9 cellular contexts compared by ENCODE assay signal in genomic region chr14:101559624-101560533, GRCh38. TPM values are rescaled to one million over a fixed set of nuclear protein-coding genes. Genes with fewer than 3 reads are reported as not detected.
DNase-seq lines count a peak whose midpoint lies in the region; ATAC-seq and TF ChIP-seq lines count a peak whose summit lies in the region.
"Had no signal": no experiment of that assay in that cellular context is flagged by ENCODE, and none has a peak within 500 bp of the region (broad histone marks: within the 10 kb centered on the region; RNA-seq: fewer than 3 reads in every experiment).

No MANE protein-coding gene starts in this region.

- H3K4me1 ChIP-seq in HUES6 (ENCODE audit: control insufficient read depth, insufficient read depth, low read length): peaks cover 9% of the 10 kb centered on the region; the same call in 1 of the 2 replicates

- H3K9ac ChIP-seq in HUES6 (ENCODE audit: low read length): peak overlapping the region; percentile 42

- H3K4me3 Mint-ChIP-seq in chondrocyte (ENCODE audit: unreplicated experiment): no peak overlapping the region
- H3K4me3 Mint-ChIP-seq in stimulated activated naive B cell treated with anti-CD40 and anti-IgM and Interleukin-4, amounts not matched to agents 10 μg/mL and 1 μg/mL and 100 μg/mL, for 72 hours: peak overlapping the region in 1 of 2 donors; percentile 13

- peak; percentile 35 for TF ChIP-seq CTCF in chondrocyte (IDR thresholded peaks at IDR 0.05)

- peaks cover 57% of the 10 kb centered on the region for H3K27me3 Mint-ChIP-seq in chondrocyte (ENCODE audit: low read depth)
- peaks cover 68 to 77% of the 10 kb centered on the region in 2 donors for H3K27me3 Mint-ChIP-seq in stimulated activated naive B cell treated with anti-CD40 and anti-IgM and Interleukin-4, amounts not matched to agents 10 μg/mL and 1 μg/mL and 100 μg/mL, for 72 hours

- H3K4me3 ChIP-seq in HUES6 (ENCODE audit: low read depth, low read length): peak overlapping the region; percentile 59

- peaks cover 4% of the 10 kb centered on the region for H3K36me3 Mint-ChIP-seq in chondrocyte (ENCODE audit: low read depth)
- peaks cover 7 to 12% of the 10 kb centered on the region in 2 donors for H3K36me3 Mint-ChIP-seq in stimulated activated naive B cell treated with anti-CD40 and anti-IgM and Interleukin-4, amounts not matched to agents 10 μg/mL and 1 μg/mL and 100 μg/mL, for 72 hours

- H3K9me3 Mint-ChIP-seq in chondrocyte (ENCODE audit: low read depth): no peaks in the 10 kb centered on the region
- peaks cover 2 to 3% of the 10 kb centered on the region in 2 donors for H3K9me3 Mint-ChIP-seq in stimulated activated naive B cell treated with anti-CD40 and anti-IgM and Interleukin-4, amounts not matched to agents 10 μg/mL and 1 μg/mL and 100 μg/mL, for 72 hours

- no peaks in the 10 kb centered on the region for H3K36me3 ChIP-seq in HUES6 (ENCODE audit: control insufficient read depth, insufficient read depth, low read length)

- H3K27me3 ChIP-seq in HUES6 (ENCODE audit: control insufficient read depth, insufficient read depth, low read length): peaks cover 92% of the 10 kb centered on the region

- intact Hi-C loops in left colon (cut with DNase I, micrococcal nuclease): no loop called here

- ATAC-seq in left colon: peak; percentile 70
- peak in 1 of 2 donors; percentile 34 for ATAC-seq in stimulated activated naive B cell treated with anti-CD40 and anti-IgM and Interleukin-4, amounts not matched to agents 10 μg/mL and 1 μg/mL and 100 μg/mL, for 72 hours (replicated peaks)
- ATAC-seq in GM19455 (IDR thresholded peaks at IDR 0.05; ENCODE audit: unreplicated experiment): no peak
- no peak for ATAC-seq in GM19328 (IDR thresholded peaks at IDR 0.05; ENCODE audit: unreplicated experiment)

- H3K27ac ChIP-seq in HUES6 (ENCODE audit: low read depth, low read length): no peak overlapping the region

- peaks cover 16% of the 10 kb centered on the region for H3K4me1 Mint-ChIP-seq in chondrocyte (ENCODE audit: low read depth)
- H3K4me1 Mint-ChIP-seq in stimulated activated naive B cell treated with anti-CD40 and anti-IgM and Interleukin-4, amounts not matched to agents 10 μg/mL and 1 μg/mL and 100 μg/mL, for 72 hours: peaks cover 17 to 18% of the 10 kb centered on the region in 2 donors

- peaks cover 13% of the 10 kb centered on the region for H3K9me3 ChIP-seq in HUES6 (ENCODE audit: control insufficient read depth, insufficient read depth, low read depth, low read length)

- DNase-seq in chondrocyte (ENCODE audit: low spot score) (peak; percentile 88), left colon (peak in 1 of 2 donors; percentile 53), activated gamma-delta T cell treated with Interleukin-2 at 50 U/mL for 16 hours (no peak)
- no peak for DNase-seq in stimulated activated naive B cell treated with anti-CD40 and anti-IgM and Interleukin-4, amounts not matched to agents 10 μg/mL and 1 μg/mL and 100 μg/mL, for 72 hours
- no peak for DNase-seq in stimulated activated CD4-positive, alpha-beta T cell treated with anti-CD3 and anti-CD28 coated beads, Interleukin-1b, Interleukin-23, amount 100 ng/mL, for 48 hours
- DNase-seq: erythroblast had no signal

- H3K27ac Mint-ChIP-seq in chondrocyte (ENCODE audit: unreplicated experiment): no peak overlapping the region
- H3K27ac Mint-ChIP-seq in stimulated activated naive B cell treated with anti-CD40 and anti-IgM and Interleukin-4, amounts not matched to agents 10 μg/mL and 1 μg/mL and 100 μg/mL, for 72 hours: peak overlapping the region; percentile 62

RNA-seq across cellular contexts. Expression of gene DIO3, which starts 1.4 kb away (rescaled TPM):
- total RNA-seq in chondrocyte: not detected in 3 replicates
- 1 to 10 TPM in 1 of 2 donors, under 1 TPM in 1; 0.73 to 1.0 TPM for total RNA-seq in left colon
